ENCODE assay signal across 8 cellular contexts in genomic region chr10:102230264-102230860, GRCh38. TPM values are rescaled to one million over a fixed set of nuclear protein-coding genes. Genes with fewer than 3 reads are reported as not detected.
DNase-seq lines count a peak whose midpoint lies in the region; ATAC-seq and TF ChIP-seq lines count a peak whose summit lies in the region.

No MANE protein-coding gene starts in this region.

- H3K27ac Mint-ChIP-seq in stimulated activated memory B cell treated with anti-CD40 and anti-IgM and Interleukin-4, amounts not matched to agents 10 μg/mL and 1 μg/mL and 100 μg/mL, for 72 hours = peak overlapping the region; percentile 30

- TF ChIP-seq EP300 in SK-N-SH (IDR thresholded peaks at IDR 0.05; ENCODE audit: borderline replicate concordance in 1 of 2, low read depth in 1 of 2, low read length in 1 of 2) = no peak

- H3K36me3 Mint-ChIP-seq in stimulated activated memory B cell treated with anti-CD40 and anti-IgM and Interleukin-4, amounts not matched to agents 10 μg/mL and 1 μg/mL and 100 μg/mL, for 72 hours = no peaks in the 10 kb centered on the region

- CTCF ChIA-PET in BJ (lab: Yijun Ruan, JAX) (interaction anchor here (0.5 to 17.7 kb wide), 45 partner anchors 9 to 723 kb away, joined by 3 to 658 read pairs (median 6); partner anchors contain the start of genes FBXL15, GBF1, NFKB2 and NOLC1), SK-N-SH (lab: Yijun Ruan, JAX) (interaction anchor here (0.6 to 23.6 kb wide), 63 partner anchors 8 to 564 kb away, joined by 3 to 824 read pairs (median 8); partner anchors contain the start of genes CUEDC2, FBXL15, GBF1 and NFKB2)

- peaks cover 89% of the 10 kb centered on the region for H3K27me3 Mint-ChIP-seq in stimulated activated memory B cell treated with anti-CD40 and anti-IgM and Interleukin-4, amounts not matched to agents 10 μg/mL and 1 μg/mL and 100 μg/mL, for 72 hours

- H3K4me1 ChIP-seq in SK-N-SH (ENCODE audit: control insufficient read depth in 1 of 2, insufficient read depth in 2 of 2, low read depth in 1 of 2, low read length in 1 of 2) (peaks cover 0 to 20% of the 10 kb centered on the region in 2 experiments; a peak in 2 of 4 replicates), left lung (peaks cover 17 to 45% of the 10 kb centered on the region in 2 donors)

- no peaks in the 10 kb centered on the region for H3K79me2 ChIP-seq in SK-N-SH (ENCODE audit: insufficient read depth)

- intact Hi-C loops in left lung (cut with DNase I) = loop anchor here (5.0 to 10.0 kb wide), 2 partner anchors 122 to 124 kb away; no protein-coding TSS in a partner anchor

- H4K20me1 ChIP-seq in SK-N-SH (ENCODE audit: insufficient read depth) = no peaks in the 10 kb centered on the region

- H3K9me2 ChIP-seq in SK-N-SH = no peaks in the 10 kb centered on the region

- H3K9ac ChIP-seq in SK-N-SH = no peak overlapping the region

- H3K36me3 ChIP-seq in BJ (ENCODE audit: control insufficient read depth, insufficient read depth, low read length) = no peaks in the 10 kb centered on the region
- no peaks in the 10 kb centered on the region for H3K36me3 ChIP-seq in SK-N-SH (replicated peaks in 1 of 2; ENCODE audit: control insufficient read depth in 1 of 2, insufficient read depth in 2 of 2, low read length in 1 of 2)
- no peaks in the 10 kb centered on the region for H3K36me3 ChIP-seq in left lung

- no peaks in the 10 kb centered on the region for H3K9me3 Mint-ChIP-seq in stimulated activated memory B cell treated with anti-CD40 and anti-IgM and Interleukin-4, amounts not matched to agents 10 μg/mL and 1 μg/mL and 100 μg/mL, for 72 hours

- peak overlapping the region; percentile 89 for H3K4me2 ChIP-seq in SK-N-SH

- TF ChIP-seq RAD21 in SK-N-SH (IDR thresholded peaks at IDR 0.05; ENCODE audit: low read length) = no peak

- DNase-seq in BJ (ENCODE audit: low read depth) (no peak), HT1080 (ENCODE audit: low read depth) (peak; percentile 76), SK-N-SH (peak; percentile 74), cardiac fibroblast (ENCODE audit: low read depth in 2 of 2) (peak; percentile 60 to 73), left lung (peak; percentile 39 to 84), ureter (ENCODE audit: low spot score) (no peak)

- POLR2A ChIA-PET in BJ (lab: Charles Lee) = interaction anchor here (0.7 kb wide), 1 partner anchor 190 kb away, joined by 3 read pairs; the partner anchor contains the start of gene FBXL15
- POLR2A ChIA-PET in SK-N-SH (lab: Yijun Ruan, JAX) = interaction anchor here (1.5 kb wide), 1 partner anchor 122 kb away, joined by 6 read pairs; no protein-coding TSS in a partner anchor

- no peak overlapping the region for H3K27ac ChIP-seq in SK-N-SH (ENCODE audit: low read depth in 2 of 2, low read length in 1 of 2)
- no peak overlapping the region for H3K27ac ChIP-seq in left lung

- peak overlapping the region; percentile 35 for H3K4me3 ChIP-seq in BJ (ENCODE audit: low read depth, low read length)
- H3K4me3 ChIP-seq in SK-N-SH (ENCODE audit: low read depth in 2 of 2, low read length in 1 of 2) = peak overlapping the region; percentile 42 to 46
- peak overlapping the region; percentile 39 to 48 for H3K4me3 ChIP-seq in cardiac fibroblast (replicated peaks in 1 of 2; ENCODE audit: low read depth in 2 of 2, low read length in 2 of 2)
- H3K4me3 ChIP-seq in left lung = peak overlapping the region; percentile 20 to 43

- WGBS in SK-N-SH (ENCODE audit: low lambda C conversion rate) = 1% methylated on average over 15 of the region's 50 CpGs

- peaks cover 39% of the 10 kb centered on the region for H3K4me1 Mint-ChIP-seq in stimulated activated memory B cell treated with anti-CD40 and anti-IgM and Interleukin-4, amounts not matched to agents 10 μg/mL and 1 μg/mL and 100 μg/mL, for 72 hours

- H3K27me3 ChIP-seq in BJ (ENCODE audit: control insufficient read depth, insufficient read depth, low read length) = peaks cover 22% of the 10 kb centered on the region
- peaks cover 17% of the 10 kb centered on the region; the same call in 1 of the 2 replicates for H3K27me3 ChIP-seq in SK-N-SH (ENCODE audit: insufficient read depth)
- H3K27me3 ChIP-seq in left lung = peaks cover 16 to 51% of the 10 kb centered on the region in 2 donors

- peak; percentile 14 for ATAC-seq in left lung
- peak; percentile 49 for ATAC-seq in stimulated activated memory B cell treated with anti-CD40 and anti-IgM and Interleukin-4, amounts not matched to agents 10 μg/mL and 1 μg/mL and 100 μg/mL, for 72 hours
- no peak for ATAC-seq in GM19467 (IDR thresholded peaks at IDR 0.05; ENCODE audit: unreplicated experiment)

- peak overlapping the region; percentile 89 for H2AFZ ChIP-seq in SK-N-SH (ENCODE audit: low read depth)

- peak overlapping the region; percentile 84 for H3K4me3 Mint-ChIP-seq in stimulated activated memory B cell treated with anti-CD40 and anti-IgM and Interleukin-4, amounts not matched to agents 10 μg/mL and 1 μg/mL and 100 μg/mL, for 72 hours

- H3K9me3 ChIP-seq in SK-N-SH (no peaks in the 10 kb centered on the region), left lung (no peaks in the 10 kb centered on the region)

- TF ChIP-seq CTCF in BJ (IDR thresholded peaks at IDR 0.05; ENCODE audit: insufficient read depth, low read depth, low read length) (no peak), SK-N-SH (IDR thresholded peaks at IDR 0.05) (no peak), cardiac fibroblast (IDR thresholded peaks at IDR 0.05; ENCODE audit: low read depth, low read length) (no peak), left lung (IDR thresholded peaks at IDR 0.05) (no peak)

- peaks cover 6% of the 10 kb centered on the region for H3F3A ChIP-seq in SK-N-SH (replicated peaks; ENCODE audit: insufficient read depth)

TF ChIP-seq in SK-N-SH, 30 proteins besides CTCF, POLR2A, EP300 and RAD21:
- TF ChIP-seq RCOR1 (IDR thresholded peaks at IDR 0.05; ENCODE audit: low read length) (no peak), CHD2 (IDR thresholded peaks at IDR 0.05; ENCODE audit: low read length, partially characterized antibody) (no peak), SIN3A (IDR thresholded peaks at IDR 0.05; ENCODE audit: borderline replicate concordance, low read depth, low read length) (no peak), FOXM1 (IDR thresholded peaks at IDR 0.05; ENCODE audit: low read depth) (0 out of 2 replicates have a peak, but pooled peaks have one; percentile 7), IRF3 (IDR thresholded peaks at IDR 0.05; ENCODE audit: low read depth, low read length) (no peak)
TF ChIP-seq in SK-N-SH: peak in this region for 1.

RNA-seq across cellular contexts. Expression of gene ELOVL3, which starts 4.3 kb away (rescaled TPM):
- 0.34 and 0.43 TPM in 2 replicates for polyA plus RNA-seq in BJ (2011; rRNA removed)
- 0.38 TPM in 1 of 2 replicates, not detected in the other for polyA minus RNA-seq in BJ (2011; rRNA and poly(A)+ RNA removed)
- total RNA-seq in HT1080 (2014; rRNA removed; shearing (Covaris generic)) = not detected in 2 replicates
- not detected in 2 replicates for polyA plus RNA-seq in HT1080 (2015; cell fraction: cytosol; rRNA removed)
- not detected in 2 replicates for polyA plus RNA-seq in HT1080 (2015; cell fraction: nucleus; rRNA removed)
- polyA plus RNA-seq in SK-N-SH (2012; rRNA removed) = 0.25 and 0.29 TPM in 2 replicates
- polyA plus RNA-seq in SK-N-SH (2012; cell fraction: cytosol; rRNA removed) = 0.09 and 0.17 TPM in 2 replicates
- polyA plus RNA-seq in SK-N-SH (2012; cell fraction: nucleus; rRNA removed) = 0.05 and 0.13 TPM in 2 replicates
- under 1 TPM; 0.58 to 0.65 TPM for total RNA-seq in left lung
- total RNA-seq in ureter = 0.47 TPM

RNA-seq across cellular contexts. Expression of gene PITX3, which starts 10.9 kb away (rescaled TPM):
- polyA plus RNA-seq in BJ (2011; rRNA removed) = not detected in 2 replicates
- not detected in 2 replicates for polyA minus RNA-seq in BJ (2011; rRNA and poly(A)+ RNA removed)
- not detected in 2 replicates for total RNA-seq in HT1080 (2014; rRNA removed; shearing (Covaris generic))
- polyA plus RNA-seq in HT1080 (2015; cell fraction: cytosol; rRNA removed) = not detected in 2 replicates
- polyA plus RNA-seq in HT1080 (2015; cell fraction: nucleus; rRNA removed) = not detected in 2 replicates
- not detected in 2 replicates for polyA plus RNA-seq in SK-N-SH (2012; rRNA removed)
- not detected in 2 replicates for polyA plus RNA-seq in SK-N-SH (2012; cell fraction: cytosol; rRNA removed)
- polyA plus RNA-seq in SK-N-SH (2012; cell fraction: nucleus; rRNA removed) = 0.05 TPM in 1 of 2 replicates, not detected in the other
- total RNA-seq in left lung = under 1 TPM in 1 of 2 donors, not detected in 1; 0.29 TPM
- total RNA-seq in ureter = not detected

RNA-seq across cellular contexts. Expression of gene GBF1, which starts 15.0 kb away (rescaled TPM):
- 19.0 and 28.4 TPM in 2 replicates for polyA plus RNA-seq in BJ (2011; rRNA removed)
- polyA minus RNA-seq in BJ (2011; rRNA and poly(A)+ RNA removed) = 54.6 and 65.0 TPM in 2 replicates
- 20.8 and 27.6 TPM in 2 replicates for total RNA-seq in HT1080 (2014; rRNA removed; shearing (Covaris generic))
- 19.0 and 22.0 TPM in 2 replicates for polyA plus RNA-seq in HT1080 (2015; cell fraction: cytosol; rRNA removed)
- 66.7 and 72.2 TPM in 2 replicates for polyA plus RNA-seq in HT1080 (2015; cell fraction: nucleus; rRNA removed)
- 11.4 and 12.3 TPM in 2 replicates for polyA plus RNA-seq in SK-N-SH (2012; rRNA removed)
- polyA plus RNA-seq in SK-N-SH (2012; cell fraction: cytosol; rRNA removed) = 6.0 and 7.7 TPM in 2 replicates
- polyA plus RNA-seq in SK-N-SH (2012; cell fraction: nucleus; rRNA removed) = 34.4 and 36.9 TPM in 2 replicates
- total RNA-seq in left lung = 10 to 100 TPM; 48.7 to 53.4 TPM
- 64.4 TPM for total RNA-seq in ureter

Comparison
In these comparisons a context has a peak if more than half of its experiments do, and no peak if none do; other contexts are left out.
1. DNase-seq: peak in HT1080 (single experiment), SK-N-SH (single experiment), cardiac fibroblast (2 of 2) and left lung (2 of 2); none in BJ (single experiment) and ureter (single experiment).
2. Peak in every context shown above with its lines, with median percentiles within 50 percentile points of each other: H3K4me3 ChIP-seq.